1 cellular context compared by ENCODE assay signal in genomic region chr12:106941481-106942156, GRCh38.
TF ChIP-seq lines count a peak whose summit lies in the region.

No MANE protein-coding gene starts in this region.

TF ChIP-seq in K562, 482 proteins besides CTCF, POLR2A, EP300 and RAD21 (continued from another document and continues in another):
- TF ChIP-seq THRA (IDR thresholded peaks at IDR 0.05) (no peak), CREB5 (CRISPR knock-in tag; IDR thresholded peaks at IDR 0.05) (no peak), TFAM (CRISPR knock-in tag; conservative IDR thresholded peaks at IDR 0.05) (no peak), HDGF (IDR thresholded peaks at IDR 0.05) (no peak), RAD51 (IDR thresholded peaks at IDR 0.05; ENCODE audit: borderline replicate concordance, low read depth) (no peak), PKNOX1 (IDR thresholded peaks at IDR 0.05) (peak; percentile 87), MBD2 (IDR thresholded peaks at IDR 0.05; ENCODE audit: borderline replicate concordance, low read depth) (no peak), ASH1L (IDR thresholded peaks at IDR 0.05; ENCODE audit: borderline replicate concordance, low read depth, partially characterized antibody) (no peak), ZKSCAN1 (IDR thresholded peaks at IDR 0.05; ENCODE audit: low read depth, low read length) (no peak), ERF (CRISPR knock-in tag; IDR thresholded peaks at IDR 0.05) (no peak), KLF1 (tag; IDR thresholded peaks at IDR 0.05) (no peak), HNRNPK (IDR thresholded peaks at IDR 0.05; ENCODE audit: low read depth, low read length, poor library complexity, severe bottlenecking) (no peak), HNRNPH1 (optimal IDR thresholded peaks at IDR 0.05; ENCODE audit: low read depth, low read length) (no peak), ZNF175 (CRISPR knock-in tag; IDR thresholded peaks at IDR 0.05; ENCODE audit: low read depth) (no peak), GATAD2A (IDR thresholded peaks at IDR 0.05) (no peak), NR2C2 (CRISPR knock-in tag; IDR thresholded peaks at IDR 0.05) (no peak), NR2C2 (tag; IDR thresholded peaks at IDR 0.05) (no peak), MIER1 (IDR thresholded peaks at IDR 0.05; ENCODE audit: low read depth) (no peak), TCF7L2 (IDR thresholded peaks at IDR 0.05; ENCODE audit: low read depth, low read length) (no peak), FOXK2 (conservative IDR thresholded peaks at IDR 0.05 in 1 of 2, IDR thresholded peaks at IDR 0.05 in 1 of 2; ENCODE audit: low read depth in 2 of 2) (no peak), NKRF (IDR thresholded peaks at IDR 0.05; ENCODE audit: borderline replicate concordance) (no peak), RUNX1 (IDR thresholded peaks at IDR 0.05; ENCODE audit: low read depth) (no peak), E2F3 (CRISPR knock-in tag; IDR thresholded peaks at IDR 0.05) (no peak), DACH1 (IDR thresholded peaks at IDR 0.05; ENCODE audit: partially characterized antibody) (no peak), PML (IDR thresholded peaks at IDR 0.05; ENCODE audit: low read length) (peak; percentile 75), RBM17 (IDR thresholded peaks at IDR 0.05; ENCODE audit: borderline replicate concordance, low read depth, low read length) (no peak), FOXM1 (IDR thresholded peaks at IDR 0.05; ENCODE audit: low read depth) (peak; percentile 64; the same call in 1 of the 2 replicates), FOXM1 (CRISPR knock-in tag; IDR thresholded peaks at IDR 0.05; ENCODE audit: low read depth) (no peak), ZNF436 (CRISPR knock-in tag; IDR thresholded peaks at IDR 0.05) (no peak), RHOXF2B (CRISPR knock-in tag; conservative IDR thresholded peaks at IDR 0.05) (no peak), NFXL1 (CRISPR knock-in tag; IDR thresholded peaks at IDR 0.05) (no peak), ZBTB1 (CRISPR knock-in tag; IDR thresholded peaks at IDR 0.05; ENCODE audit: borderline replicate concordance, low read depth) (no peak), KDM2B (CRISPR knock-in tag; IDR thresholded peaks at IDR 0.05) (no peak), POLR2B (IDR thresholded peaks at IDR 0.05; ENCODE audit: low read depth, partially characterized antibody) (no peak), SNAPC5 (CRISPR knock-in tag; IDR thresholded peaks at IDR 0.05) (no peak), ZNF639 (CRISPR knock-in tag; conservative IDR thresholded peaks at IDR 0.05 in 1 of 2, IDR thresholded peaks at IDR 0.05 in 1 of 2) (no peak), FOS (IDR thresholded peaks at IDR 0.05; ENCODE audit: extremely low read depth, insufficient read length) (no peak), ARHGAP35 (IDR thresholded peaks at IDR 0.05; ENCODE audit: partially characterized antibody) (no peak), ZNF79 (CRISPR knock-in tag; IDR thresholded peaks at IDR 0.05; ENCODE audit: low read depth) (no peak), HDAC2 (IDR thresholded peaks at IDR 0.05) (no peak), CHCHD3 (CRISPR knock-in tag; IDR thresholded peaks at IDR 0.05) (no peak)
- TF ChIP-seq, protein P1, sequence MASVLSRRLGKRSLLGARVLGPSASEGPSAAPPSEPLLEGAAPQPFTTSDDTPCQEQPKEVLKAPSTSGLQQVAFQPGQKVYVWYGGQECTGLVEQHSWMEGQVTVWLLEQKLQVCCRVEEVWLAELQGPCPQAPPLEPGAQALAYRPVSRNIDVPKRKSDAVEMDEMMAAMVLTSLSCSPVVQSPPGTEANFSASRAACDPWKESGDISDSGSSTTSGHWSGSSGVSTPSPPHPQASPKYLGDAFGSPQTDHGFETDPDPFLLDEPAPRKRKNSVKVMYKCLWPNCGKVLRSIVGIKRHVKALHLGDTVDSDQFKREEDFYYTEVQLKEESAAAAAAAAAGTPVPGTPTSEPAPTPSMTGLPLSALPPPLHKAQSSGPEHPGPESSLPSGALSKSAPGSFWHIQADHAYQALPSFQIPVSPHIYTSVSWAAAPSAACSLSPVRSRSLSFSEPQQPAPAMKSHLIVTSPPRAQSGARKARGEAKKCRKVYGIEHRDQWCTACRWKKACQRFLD (CRISPR knock-in tag; IDR thresholded peaks at IDR 0.05), result no peak
- TF ChIP-seq, protein P2, sequence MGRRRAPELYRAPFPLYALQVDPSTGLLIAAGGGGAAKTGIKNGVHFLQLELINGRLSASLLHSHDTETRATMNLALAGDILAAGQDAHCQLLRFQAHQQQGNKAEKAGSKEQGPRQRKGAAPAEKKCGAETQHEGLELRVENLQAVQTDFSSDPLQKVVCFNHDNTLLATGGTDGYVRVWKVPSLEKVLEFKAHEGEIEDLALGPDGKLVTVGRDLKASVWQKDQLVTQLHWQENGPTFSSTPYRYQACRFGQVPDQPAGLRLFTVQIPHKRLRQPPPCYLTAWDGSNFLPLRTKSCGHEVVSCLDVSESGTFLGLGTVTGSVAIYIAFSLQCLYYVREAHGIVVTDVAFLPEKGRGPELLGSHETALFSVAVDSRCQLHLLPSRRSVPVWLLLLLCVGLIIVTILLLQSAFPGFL (CRISPR knock-in tag; IDR thresholded peaks at IDR 0.05), result no peak
- TF ChIP-seq, protein P3, sequence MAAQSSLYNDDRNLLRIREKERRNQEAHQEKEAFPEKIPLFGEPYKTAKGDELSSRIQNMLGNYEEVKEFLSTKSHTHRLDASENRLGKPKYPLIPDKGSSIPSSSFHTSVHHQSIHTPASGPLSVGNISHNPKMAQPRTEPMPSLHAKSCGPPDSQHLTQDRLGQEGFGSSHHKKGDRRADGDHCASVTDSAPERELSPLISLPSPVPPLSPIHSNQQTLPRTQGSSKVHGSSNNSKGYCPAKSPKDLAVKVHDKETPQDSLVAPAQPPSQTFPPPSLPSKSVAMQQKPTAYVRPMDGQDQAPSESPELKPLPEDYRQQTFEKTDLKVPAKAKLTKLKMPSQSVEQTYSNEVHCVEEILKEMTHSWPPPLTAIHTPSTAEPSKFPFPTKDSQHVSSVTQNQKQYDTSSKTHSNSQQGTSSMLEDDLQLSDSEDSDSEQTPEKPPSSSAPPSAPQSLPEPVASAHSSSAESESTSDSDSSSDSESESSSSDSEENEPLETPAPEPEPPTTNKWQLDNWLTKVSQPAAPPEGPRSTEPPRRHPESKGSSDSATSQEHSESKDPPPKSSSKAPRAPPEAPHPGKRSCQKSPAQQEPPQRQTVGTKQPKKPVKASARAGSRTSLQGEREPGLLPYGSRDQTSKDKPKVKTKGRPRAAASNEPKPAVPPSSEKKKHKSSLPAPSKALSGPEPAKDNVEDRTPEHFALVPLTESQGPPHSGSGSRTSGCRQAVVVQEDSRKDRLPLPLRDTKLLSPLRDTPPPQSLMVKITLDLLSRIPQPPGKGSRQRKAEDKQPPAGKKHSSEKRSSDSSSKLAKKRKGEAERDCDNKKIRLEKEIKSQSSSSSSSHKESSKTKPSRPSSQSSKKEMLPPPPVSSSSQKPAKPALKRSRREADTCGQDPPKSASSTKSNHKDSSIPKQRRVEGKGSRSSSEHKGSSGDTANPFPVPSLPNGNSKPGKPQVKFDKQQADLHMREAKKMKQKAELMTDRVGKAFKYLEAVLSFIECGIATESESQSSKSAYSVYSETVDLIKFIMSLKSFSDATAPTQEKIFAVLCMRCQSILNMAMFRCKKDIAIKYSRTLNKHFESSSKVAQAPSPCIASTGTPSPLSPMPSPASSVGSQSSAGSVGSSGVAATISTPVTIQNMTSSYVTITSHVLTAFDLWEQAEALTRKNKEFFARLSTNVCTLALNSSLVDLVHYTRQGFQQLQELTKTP (IDR thresholded peaks at IDR 0.05; ENCODE audit: low read depth in 1 of 2, partially characterized antibody in 2 of 2), result no peak
- TF ChIP-seq, protein P4, sequence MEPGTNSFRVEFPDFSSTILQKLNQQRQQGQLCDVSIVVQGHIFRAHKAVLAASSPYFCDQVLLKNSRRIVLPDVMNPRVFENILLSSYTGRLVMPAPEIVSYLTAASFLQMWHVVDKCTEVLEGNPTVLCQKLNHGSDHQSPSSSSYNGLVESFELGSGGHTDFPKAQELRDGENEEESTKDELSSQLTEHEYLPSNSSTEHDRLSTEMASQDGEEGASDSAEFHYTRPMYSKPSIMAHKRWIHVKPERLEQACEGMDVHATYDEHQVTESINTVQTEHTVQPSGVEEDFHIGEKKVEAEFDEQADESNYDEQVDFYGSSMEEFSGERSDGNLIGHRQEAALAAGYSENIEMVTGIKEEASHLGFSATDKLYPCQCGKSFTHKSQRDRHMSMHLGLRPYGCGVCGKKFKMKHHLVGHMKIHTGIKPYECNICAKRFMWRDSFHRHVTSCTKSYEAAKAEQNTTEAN (CRISPR knock-in tag; IDR thresholded peaks at IDR 0.05), result no peak
- TF ChIP-seq, protein P5, sequence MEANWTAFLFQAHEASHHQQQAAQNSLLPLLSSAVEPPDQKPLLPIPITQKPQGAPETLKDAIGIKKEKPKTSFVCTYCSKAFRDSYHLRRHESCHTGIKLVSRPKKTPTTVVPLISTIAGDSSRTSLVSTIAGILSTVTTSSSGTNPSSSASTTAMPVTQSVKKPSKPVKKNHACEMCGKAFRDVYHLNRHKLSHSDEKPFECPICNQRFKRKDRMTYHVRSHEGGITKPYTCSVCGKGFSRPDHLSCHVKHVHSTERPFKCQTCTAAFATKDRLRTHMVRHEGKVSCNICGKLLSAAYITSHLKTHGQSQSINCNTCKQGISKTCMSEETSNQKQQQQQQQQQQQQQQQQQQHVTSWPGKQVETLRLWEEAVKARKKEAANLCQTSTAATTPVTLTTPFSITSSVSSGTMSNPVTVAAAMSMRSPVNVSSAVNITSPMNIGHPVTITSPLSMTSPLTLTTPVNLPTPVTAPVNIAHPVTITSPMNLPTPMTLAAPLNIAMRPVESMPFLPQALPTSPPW (CRISPR knock-in tag; IDR thresholded peaks at IDR 0.05), result no peak
- TF ChIP-seq, protein P6, sequence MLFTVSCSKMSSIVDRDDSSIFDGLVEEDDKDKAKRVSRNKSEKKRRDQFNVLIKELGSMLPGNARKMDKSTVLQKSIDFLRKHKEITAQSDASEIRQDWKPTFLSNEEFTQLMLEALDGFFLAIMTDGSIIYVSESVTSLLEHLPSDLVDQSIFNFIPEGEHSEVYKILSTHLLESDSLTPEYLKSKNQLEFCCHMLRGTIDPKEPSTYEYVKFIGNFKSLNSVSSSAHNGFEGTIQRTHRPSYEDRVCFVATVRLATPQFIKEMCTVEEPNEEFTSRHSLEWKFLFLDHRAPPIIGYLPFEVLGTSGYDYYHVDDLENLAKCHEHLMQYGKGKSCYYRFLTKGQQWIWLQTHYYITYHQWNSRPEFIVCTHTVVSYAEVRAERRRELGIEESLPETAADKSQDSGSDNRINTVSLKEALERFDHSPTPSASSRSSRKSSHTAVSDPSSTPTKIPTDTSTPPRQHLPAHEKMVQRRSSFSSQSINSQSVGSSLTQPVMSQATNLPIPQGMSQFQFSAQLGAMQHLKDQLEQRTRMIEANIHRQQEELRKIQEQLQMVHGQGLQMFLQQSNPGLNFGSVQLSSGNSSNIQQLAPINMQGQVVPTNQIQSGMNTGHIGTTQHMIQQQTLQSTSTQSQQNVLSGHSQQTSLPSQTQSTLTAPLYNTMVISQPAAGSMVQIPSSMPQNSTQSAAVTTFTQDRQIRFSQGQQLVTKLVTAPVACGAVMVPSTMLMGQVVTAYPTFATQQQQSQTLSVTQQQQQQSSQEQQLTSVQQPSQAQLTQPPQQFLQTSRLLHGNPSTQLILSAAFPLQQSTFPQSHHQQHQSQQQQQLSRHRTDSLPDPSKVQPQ (CRISPR knock-in tag; IDR thresholded peaks at IDR 0.05; ENCODE audit: borderline replicate concordance), result no peak
